Comparison of ENCODE assay signal across 8 cellular contexts in genomic region chr16:85552980-85553435, GRCh38.
DNase-seq lines count a peak whose midpoint lies in the region; ATAC-seq, FAIRE-seq and TF ChIP-seq lines count a peak whose summit lies in the region.

No MANE protein-coding gene starts in this region.

- no peak for FAIRE-seq in pancreas (lab: Jason Lieb, UNC)

- H3K27me3 ChIP-seq in Loucy (ENCODE audit: insufficient read depth, low read length, poor library complexity, severe bottlenecking): peaks cover 6% of the 10 kb centered on the region
- H3K27me3 ChIP-seq in endodermal cell (ENCODE audit: control insufficient read depth, insufficient read depth, low read length, poor library complexity, severe bottlenecking): no peaks in the 10 kb centered on the region
- no peaks in the 10 kb centered on the region for H3K27me3 ChIP-seq in pancreas

- peak overlapping the region; percentile 16 for H3K27ac Mint-ChIP-seq in endodermal cell

- H3K4me3 ChIP-seq in GM08714 (ENCODE audit: low read length) (peak overlapping the region; percentile 52; the same call in 1 of the 2 replicates), Loucy (ENCODE audit: low read length, poor library complexity, severe bottlenecking) (peak overlapping the region; percentile 98), endodermal cell (ENCODE audit: low read length) (peak overlapping the region; percentile 89), pancreas (peak overlapping the region in 3 of 4 donors; percentile 71 to 86 (median 80))

- intact Hi-C loops in pancreas (cut with DNase I): no loop called here

- 0 to 1% methylated on average over 8 to 43 of the region's 43 CpGs for WGBS in endodermal cell (ENCODE audit: insufficient coverage in 1 of 2, insufficient read length in 1 of 2), 2 experiments
- WGBS in pancreas, 2 donors: 2 to 9% methylated on average over 12 to 43 of the region's 43 CpGs

- H3K9me2 ChIP-seq in Loucy (replicated peaks; ENCODE audit: low read depth, low read length): no peaks in the 10 kb centered on the region

- H2AFZ ChIP-seq in Loucy (ENCODE audit: low read length): peak overlapping the region; percentile 6; the same call in 1 of the 2 replicates

- H3K9ac ChIP-seq in Loucy (ENCODE audit: low read depth, low read length, poor library complexity, severe bottlenecking) (peak overlapping the region; percentile 100), endodermal cell (ENCODE audit: extremely low read depth, low read length, poor library complexity, severe bottlenecking) (no peak overlapping the region)

- H3K4me3 Mint-ChIP-seq in endodermal cell: peak overlapping the region; percentile 91

- peaks cover 40% of the 10 kb centered on the region for H3K79me2 ChIP-seq in Loucy (ENCODE audit: insufficient read depth, low read length)

- peaks cover 24% of the 10 kb centered on the region for H3K4me1 Mint-ChIP-seq in endodermal cell

- no peaks in the 10 kb centered on the region for H3K27me3 Mint-ChIP-seq in endodermal cell (ENCODE audit: insufficient read depth)

- H3K27ac ChIP-seq in endodermal cell (ENCODE audit: low read depth, low read length): peak overlapping the region; percentile 84
- H3K27ac ChIP-seq in pancreas: peak overlapping the region in 3 of 4 donors; percentile 76 to 96 (median 96)

- peaks cover 17% of the 10 kb centered on the region for H4K20me1 ChIP-seq in Loucy (ENCODE audit: insufficient read depth, low read length, poor library complexity, severe bottlenecking)

- H3F3A ChIP-seq in Loucy (ENCODE audit: low read depth): peaks cover 4% of the 10 kb centered on the region

- H3K9me3 Mint-ChIP-seq in endodermal cell: no peaks in the 10 kb centered on the region

- DNase-seq in endodermal cell (no peak), pancreas (peak in 1 of 6 donors; percentile 57), D341Med (ENCODE audit: low spot score) (no peak), NCI-H446 treated with DMSO at 0.1 percent for 48 hours (lab: John Stamatoyannopoulos, UW) (no peak)

- no peak for ATAC-seq in pancreas
- ATAC-seq in HG03354 (IDR thresholded peaks at IDR 0.05; ENCODE audit: poor library complexity, severe bottlenecking, unreplicated experiment): no peak
- no peak for ATAC-seq in GM19328 (IDR thresholded peaks at IDR 0.05; ENCODE audit: unreplicated experiment)

- H3K36me3 Mint-ChIP-seq in endodermal cell (ENCODE audit: low read depth): no peaks in the 10 kb centered on the region

- no peak for TF ChIP-seq CTCF in Loucy (conservative IDR thresholded peaks at IDR 0.05; ENCODE audit: low read length)
- no peak for TF ChIP-seq CTCF in endodermal cell (conservative IDR thresholded peaks at IDR 0.05)
- TF ChIP-seq CTCF in pancreas (IDR thresholded peaks at IDR 0.05): no peak

- H3K9me3 ChIP-seq in Loucy (ENCODE audit: insufficient read depth, low read depth, low read length) (no peaks in the 10 kb centered on the region), endodermal cell (ENCODE audit: control insufficient read depth, low read length) (no peaks in the 10 kb centered on the region), pancreas (no peaks in the 10 kb centered on the region)

- no peaks in the 10 kb centered on the region for H3K36me3 ChIP-seq in Loucy (ENCODE audit: insufficient read depth, low read length)
- no peaks in the 10 kb centered on the region for H3K36me3 ChIP-seq in endodermal cell (ENCODE audit: control insufficient read depth, insufficient read depth, low read length)
- H3K36me3 ChIP-seq in pancreas: no peaks in the 10 kb centered on the region

- H3K4me2 ChIP-seq in Loucy (ENCODE audit: low read depth, low read length, poor library complexity, severe bottlenecking): peak overlapping the region; percentile 84

- H3K4me1 ChIP-seq in Loucy (ENCODE audit: insufficient read depth, low read length, poor library complexity, severe bottlenecking) (peaks cover 13% of the 10 kb centered on the region), endodermal cell (ENCODE audit: control insufficient read depth, insufficient read depth, low read length) (peaks cover 7% of the 10 kb centered on the region), pancreas (peaks cover 0 to 5% (median 0%) of the 10 kb centered on the region in 3 donors)
